ENCODE assay signal across 24 cellular contexts in genomic region chr14:52348279-52348678, GRCh38. TPM values are rescaled to one million over a fixed set of nuclear protein-coding genes. Genes with fewer than 3 reads are reported as not detected.
DNase-seq lines count a peak whose midpoint lies in the region; ATAC-seq and TF ChIP-seq lines count a peak whose summit lies in the region.
"Had no signal": no experiment of that assay in that cellular context is flagged by ENCODE, and none has a peak within 500 bp of the region (broad histone marks: within the 10 kb centered on the region; RNA-seq: fewer than 3 reads in every experiment).

No MANE protein-coding gene starts in this region.

- H3K36me3 Mint-ChIP-seq in HFFc6 (ENCODE audit: low read depth) (peaks cover 11% of the 10 kb centered on the region; the same call in 1 of the 2 replicates), chondrocyte (ENCODE audit: low read depth) (no peaks in the 10 kb centered on the region)

- TF ChIP-seq CTCF in AG04450 (IDR thresholded peaks at IDR 0.05; ENCODE audit: low read depth, low read length) (no peak), HFFc6 (IDR thresholded peaks at IDR 0.05) (no peak), chondrocyte (IDR thresholded peaks at IDR 0.05) (no peak), GM13976 (IDR thresholded peaks at IDR 0.05; ENCODE audit: borderline replicate concordance, control extremely low read depth, extremely low read depth, insufficient read depth, missing control alignments) (no peak)

- no peaks in the 10 kb centered on the region for H3K79me1 ChIP-seq in mesenchymal stem cell (replicated peaks; ENCODE audit: low read length, poor library complexity, severe bottlenecking)

- H3K9ac ChIP-seq in mesenchymal stem cell (ENCODE audit: low read length): peak overlapping the region; percentile 75
- H3K9ac ChIP-seq: KMS-11 had no signal

- H2BK15ac ChIP-seq in mesenchymal stem cell (ENCODE audit: low read depth, poor library complexity, severe bottlenecking): no peak overlapping the region

- in situ Hi-C loops in GM13976 (cut with MboI; ENCODE audit: low sequenced_read_pairs, unreplicated experiment): no loop called here

- H3K27me3 Mint-ChIP-seq in HFFc6 (ENCODE audit: insufficient read depth) (no peaks in the 10 kb centered on the region), chondrocyte (ENCODE audit: low read depth) (no peaks in the 10 kb centered on the region)

- H2BK120ac ChIP-seq in mesenchymal stem cell (ENCODE audit: low read depth, low read length): no peak overlapping the region

- peak overlapping the region; percentile 61 for H3K27ac Mint-ChIP-seq in HFFc6
- peak overlapping the region; percentile 3 for H3K27ac Mint-ChIP-seq in chondrocyte (ENCODE audit: unreplicated experiment)
- H3K27ac Mint-ChIP-seq: activated naive CD4-positive, alpha-beta T cell treated with anti-CD3 and anti-CD28 coated beads, Interleukin-2, amount 10 ng/mL, durations not matched to agents 7 days and 5 days; dendritic cell treated with granulocyte-macrophage colony-stimulating factor and Interleukin-4, amounts not matched to agents 40 ng/mL and 50 ng/mL, for 4 days had no signal

- CTCF ChIA-PET in AG04450 (lab: Charles Lee): no interaction called here

- H3K4me3 ChIP-seq in AG04450 (ENCODE audit: low read depth, low read length): peak overlapping the region; percentile 11
- no peak overlapping the region for H3K4me3 ChIP-seq in mesenchymal stem cell (ENCODE audit: insufficient read depth in 1 of 2, low read depth in 1 of 2, low read length in 2 of 2)
- H3K4me3 ChIP-seq: esophagus squamous epithelium, vagina had no signal

- no peak overlapping the region for H2BK5ac ChIP-seq in mesenchymal stem cell (ENCODE audit: low read depth, low read length, poor library complexity, severe bottlenecking)

- no peak overlapping the region for H3K4me3 Mint-ChIP-seq in HFFc6
- no peak overlapping the region for H3K4me3 Mint-ChIP-seq in chondrocyte (ENCODE audit: unreplicated experiment)
- H3K4me3 Mint-ChIP-seq: activated naive CD4-positive, alpha-beta T cell treated with anti-CD3 and anti-CD28 coated beads, Interleukin-2, amount 10 ng/mL, durations not matched to agents 7 days and 5 days; dendritic cell treated with granulocyte-macrophage colony-stimulating factor and Interleukin-4, amounts not matched to agents 40 ng/mL and 50 ng/mL, for 4 days had no signal

- H3K18ac ChIP-seq in mesenchymal stem cell (ENCODE audit: low read depth in 1 of 2, low read length in 2 of 2): peak overlapping the region in 1 of 2 experiments; percentile 76

- H3K27ac ChIP-seq in AG04450 (ENCODE audit: low read depth, low read length) (peak overlapping the region; percentile 68), mesenchymal stem cell (ENCODE audit: low read length, poor library complexity, severe bottlenecking) (peak overlapping the region; percentile 30)
- H3K27ac ChIP-seq: KMS-11, vagina had no signal

- no peaks in the 10 kb centered on the region for H3K9me3 ChIP-seq in AG04450 (ENCODE audit: control insufficient read depth, insufficient read depth, low read length)
- peaks cover 5% of the 10 kb centered on the region for H3K9me3 ChIP-seq in mesenchymal stem cell (ENCODE audit: control insufficient read depth, low read length)
- H3K9me3 ChIP-seq: esophagus squamous epithelium, vagina had no signal

- no peaks in the 10 kb centered on the region for H3K9me3 Mint-ChIP-seq in HFFc6
- H3K9me3 Mint-ChIP-seq in chondrocyte (ENCODE audit: low read depth): no peaks in the 10 kb centered on the region

- no peak for ATAC-seq in HG02938 (IDR thresholded peaks at IDR 0.05; ENCODE audit: unreplicated experiment)

- no peaks in the 10 kb centered on the region for H3K36me3 ChIP-seq in mesenchymal stem cell (ENCODE audit: control insufficient read depth in 1 of 2, insufficient read depth in 2 of 2, low read depth in 1 of 2, low read length in 2 of 2)
- H3K36me3 ChIP-seq: esophagus squamous epithelium, vagina had no signal

- H4K8ac ChIP-seq in mesenchymal stem cell (ENCODE audit: low read length): no peak overlapping the region

- H2BK12ac ChIP-seq in mesenchymal stem cell (ENCODE audit: low read length in 2 of 2): peak overlapping the region in 1 of 2 experiments; percentile 63

- 85% methylated on average over 4 of the region's 5 CpGs for WGBS in mesenchymal stem cell

- no peak overlapping the region for H4K91ac ChIP-seq in mesenchymal stem cell (ENCODE audit: low read length)

- H3K23ac ChIP-seq in mesenchymal stem cell (ENCODE audit: low read length in 2 of 2): no peak overlapping the region

- H3K4me1 Mint-ChIP-seq in HFFc6 (ENCODE audit: low read depth) (peaks cover 58% of the 10 kb centered on the region), chondrocyte (ENCODE audit: low read depth) (peaks cover 45% of the 10 kb centered on the region)

- no peak overlapping the region for H3K4me2 ChIP-seq in mesenchymal stem cell (ENCODE audit: low read length, poor library complexity, severe bottlenecking)
- H3K4me2 ChIP-seq: KMS-11 had no signal

- H3K4me1 ChIP-seq in mesenchymal stem cell (ENCODE audit: control insufficient read depth, insufficient read depth, low read depth, low read length): peaks cover 6% of the 10 kb centered on the region

- H3K27me3 ChIP-seq in AG04450 (ENCODE audit: control insufficient read depth, insufficient read depth, low read length) (no peaks in the 10 kb centered on the region), mesenchymal stem cell (ENCODE audit: control insufficient read depth in 1 of 2, insufficient read depth in 1 of 2, low read length in 2 of 2) (no peaks in the 10 kb centered on the region)
- H3K27me3 ChIP-seq: esophagus squamous epithelium, vagina had no signal

- H2AK5ac ChIP-seq in mesenchymal stem cell (ENCODE audit: low read length, severe bottlenecking): peak overlapping the region; percentile 91

- no peak for DNase-seq in AG04450 (ENCODE audit: low read depth, low spot score)
- DNase-seq in HFFc6: no peak
- DNase-seq in chondrocyte (ENCODE audit: low spot score): no peak
- DNase-seq in mesenchymal stem cell: no peak
- no peak for DNase-seq in GM13976 (ENCODE audit: low spot score)
- no peak for DNase-seq in NCI-H1694 (lab: John Stamatoyannopoulos, UW)
- DNase-seq in COLO668 (lab: John Stamatoyannopoulos, UW; ENCODE audit: unreplicated experiment): no peak
- DNase-seq: activated CD4-positive, alpha-beta T cell treated with anti-CD3 and anti-CD28 coated beads for 48 hours; activated naive CD4-positive, alpha-beta T cell treated with anti-CD3 and anti-CD28 coated beads, Interleukin-2, amount 10 ng/mL, durations not matched to agents 7 days and 5 days; activated T-cell treated with anti-CD3 and anti-CD28 coated beads, Interleukin-2, amount 50 U/mL, for 48 hours; amniotic stem cell; esophagus squamous epithelium; NCI-H1694 treated with DMSO at 0.1 percent for 48 hours; NCI-H2171 treated with DMSO at 0.1 percent for 48 hours; NCI-H524; nucleus accumbens; T-helper 1 cell had no signal

- H3K14ac ChIP-seq in mesenchymal stem cell (ENCODE audit: low read length in 2 of 2): peak overlapping the region in 1 of 2 experiments; percentile 84

- POLR2A ChIA-PET in AG04450 (lab: Yijun Ruan, JAX): no interaction called here

- peak overlapping the region in 1 of 2 experiments; percentile 94 for H3K4ac ChIP-seq in mesenchymal stem cell (ENCODE audit: low read depth in 1 of 2, low read length in 2 of 2)

- H2AFZ ChIP-seq in mesenchymal stem cell (ENCODE audit: low read depth, low read length): no peak overlapping the region

RNA-seq across cellular contexts. Expression of gene PTGER2, which starts 34.2 kb away (rescaled TPM):
- 56.9 and 70.7 TPM in 2 replicates for polyA plus RNA-seq in AG04450 (2011; rRNA removed)
- polyA minus RNA-seq in AG04450 (2011; rRNA and poly(A)+ RNA removed): 17.5 and 26.8 TPM in 2 replicates
- under 1 TPM; 0.28 to 0.73 (median 0.37) TPM for total RNA-seq in HFFc6 (2021; fragmentation: NEBNext Ultra II Directional; extraction: Animal tissue kit (Norgen Biotek cat#: 25700))
- 1.7 to 3.8 TPM (median 2.5 TPM) in 3 replicates for total RNA-seq in chondrocyte
- 17.5 TPM for polyA plus RNA-seq in mesenchymal stem cell (2013, experiment 1 of 2)
- polyA plus RNA-seq in mesenchymal stem cell (2013, experiment 2 of 2): 17.8 TPM
- total RNA-seq: lung microvascular endothelial cell, SK-MEL-5, temporal lobe had no signal
